28 cellular contexts compared by ENCODE assay signal in the genomic region with DNA sequence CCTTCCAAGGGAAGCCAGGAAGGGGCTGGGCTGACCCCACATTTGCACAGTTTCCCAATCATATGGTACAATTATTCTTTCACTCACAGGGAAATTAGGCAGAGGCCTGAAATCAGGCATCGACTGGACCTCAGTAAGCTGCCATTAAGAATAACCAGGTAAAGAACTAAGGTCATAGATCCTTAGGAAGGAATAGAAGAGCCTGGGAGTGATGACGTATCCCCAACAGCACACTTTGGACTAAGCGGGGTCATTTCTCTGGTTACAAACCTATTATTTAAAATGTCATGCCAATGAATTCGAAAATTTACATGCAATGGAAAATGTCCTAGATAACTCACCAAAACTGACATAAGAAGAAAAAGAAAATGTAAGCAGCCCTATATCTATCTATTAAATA.
"Had no signal": no experiment of that assay in that cellular context is flagged by ENCODE, and none has a peak within 500 bp of the region (broad histone marks: within the 10 kb centered on the region; RNA-seq: fewer than 3 reads in every experiment).

No MANE protein-coding gene starts in this region.

- ATAC-seq: naive thymus-derived CD8-positive, alpha-beta T cell; natural killer cell treated with Interleukin-12 subunit alpha and Interleukin-12 subunit beta and Interleukin-15 and Interleukin-18, amount 100 ng/mL, for 72 hours; psoas muscle; right cardiac atrium; sciatic nerve; stimulated activated effector memory CD8-positive, alpha-beta T cell treated with anti-CD3 and anti-CD28 coated beads, Interleukin-12 subunit alpha, Interleukin-12 subunit beta, amount 100 ng/mL, for 72 hours; stimulated activated naive B cell treated with anti-CD40 and anti-IgM and Interleukin-4, amounts not matched to agents 10 μg/mL and 1 μg/mL and 100 μg/mL, for 72 hours had no signal

- DNase-seq: naive thymus-derived CD8-positive, alpha-beta T cell; nephron progenitor cell; nucleus accumbens; ovary; posterior cingulate gyrus; psoas muscle; right cardiac atrium; stimulated activated CD4-positive, alpha-beta T cell treated with anti-CD3 and anti-CD28 coated beads, Interleukin-15, amount 100 ng/mL, for 24 hours; stimulated activated CD4-positive, alpha-beta T cell treated with anti-CD3 and anti-CD28 coated beads, Interleukin-2, amount 100 ng/mL, for 24 hours; stimulated activated CD4-positive, alpha-beta T cell treated with anti-CD3 and anti-CD28 coated beads, Interleukin-2, amount 100 ng/mL, for 48 hours; stimulated activated CD4-positive, alpha-beta T cell treated with anti-CD3 and anti-CD28 coated beads, Interleukin-4, amount 100 ng/mL, for 24 hours; stimulated activated naive B cell treated with anti-CD40 and anti-IgM and Interleukin-4, amounts not matched to agents 10 μg/mL and 1 μg/mL and 100 μg/mL, for 72 hours; stimulated activated naive CD4-positive, alpha-beta T cell treated with Interleukin-2 at 50 U/mL for 16 hours; stomach; thyroid gland; trophoblast cell; upper lobe of left lung had no signal

- H3K79me2 ChIP-seq: parathyroid adenoma had no signal

- H3K27ac ChIP-seq: neutrophil, ovary, parathyroid adenoma, psoas muscle, skin epidermis, stomach, thoracic aorta, thyroid gland, tibial nerve, upper lobe of left lung, vagina had no signal

- H3K36me3 ChIP-seq: neutrophil, ovary, stomach, thoracic aorta, thyroid gland, tibial nerve, upper lobe of left lung, vagina had no signal

- H3K9me3 ChIP-seq: neutrophil, ovary, psoas muscle, thyroid gland, vagina had no signal

- H3K4me1 ChIP-seq: parathyroid adenoma, psoas muscle, stomach, thyroid gland, tibial nerve, upper lobe of left lung, vagina had no signal

- H3K4me3 ChIP-seq: ovary, psoas muscle, skin epidermis, smooth muscle cell, stomach, thoracic aorta, thyroid gland, tibial nerve, upper lobe of left lung, vagina had no signal

- H3K9ac ChIP-seq: parathyroid adenoma had no signal

- H3K27me3 ChIP-seq: ovary, thyroid gland, vagina had no signal

- H2AFZ ChIP-seq: parathyroid adenoma had no signal

- FAIRE-seq: urothelium cell line had no signal

- H3K4me2 ChIP-seq: smooth muscle cell had no signal
